In genomic region chr2:181813963-181814565, GRCh38 we compare ENCODE assay signal across 18 cellular contexts.
A peak's percentile ranks its signal among the peaks of the same experiment; 100 is the strongest.
DNase-seq lines count a peak whose midpoint lies in the region; ATAC-seq, FAIRE-seq and TF ChIP-seq lines count a peak whose summit lies in the region.
"Had no signal": no experiment of that assay in that cellular context is flagged by ENCODE, and none has a peak within 500 bp of the region (broad histone marks: within the 10 kb centered on the region; RNA-seq: fewer than 3 reads in every experiment).

No MANE protein-coding gene starts in this region.

- H3K4me1 ChIP-seq in astrocyte (ENCODE audit: insufficient read depth, low read length): peaks cover 29% of the 10 kb centered on the region
- no peaks in the 10 kb centered on the region for H3K4me1 ChIP-seq in CD8-positive, alpha-beta memory T cell (ENCODE audit: insufficient read depth, low read length)
- H3K4me1 ChIP-seq: uterus had no signal

- peaks cover 74% of the 10 kb centered on the region for H3K4me1 Mint-ChIP-seq in HFFc6 (ENCODE audit: low read depth)
- peaks cover 62% of the 10 kb centered on the region for H3K4me1 Mint-ChIP-seq in astrocyte (ENCODE audit: low read depth, unreplicated experiment)
- peaks cover 13 to 25% (median 21%) of the 10 kb centered on the region in 3 donors for H3K4me1 Mint-ChIP-seq in CD8-positive, alpha-beta memory T cell

- no peak overlapping the region for H2AFZ ChIP-seq in astrocyte (ENCODE audit: low read depth, low read length)

- H3K36me3 ChIP-seq in astrocyte (ENCODE audit: insufficient read depth, low read length): no peaks in the 10 kb centered on the region
- no peaks in the 10 kb centered on the region for H3K36me3 ChIP-seq in CD8-positive, alpha-beta memory T cell (ENCODE audit: insufficient read depth, low read length)
- H3K36me3 ChIP-seq: gastroesophageal sphincter, uterus had no signal

- no peak overlapping the region for H3K27ac ChIP-seq in AG04450 (ENCODE audit: low read depth, low read length)
- peak overlapping the region; percentile 57 for H3K27ac ChIP-seq in astrocyte (ENCODE audit: low read depth, low read length)
- H3K27ac ChIP-seq in CD8-positive, alpha-beta memory T cell (ENCODE audit: low read depth, low read length): no peak overlapping the region
- H3K27ac ChIP-seq: gastroesophageal sphincter, uterus had no signal

- H3K27ac Mint-ChIP-seq in HFFc6: peak overlapping the region; percentile 30
- H3K27ac Mint-ChIP-seq in astrocyte (ENCODE audit: unreplicated experiment): peak overlapping the region; percentile 93
- no peak overlapping the region for H3K27ac Mint-ChIP-seq in CD8-positive, alpha-beta memory T cell
- H3K27ac Mint-ChIP-seq: T-helper 1 cell treated with Interleukin-12 subunit alpha and Interleukin-12 subunit beta and Interleukin-4 antibody, amounts not matched to agents 30 μg/mL and 1 μg/mL, for 36 hours had no signal

- no peak for TF ChIP-seq CTCF in AG04450 (IDR thresholded peaks at IDR 0.05; ENCODE audit: low read depth, low read length)
- TF ChIP-seq CTCF in HFFc6 (IDR thresholded peaks at IDR 0.05): no peak
- no peak for TF ChIP-seq CTCF in astrocyte (IDR thresholded peaks at IDR 0.05; ENCODE audit: insufficient read depth, low read depth, low read length)
- TF ChIP-seq CTCF in GM10248 (IDR thresholded peaks at IDR 0.05; ENCODE audit: control extremely low read depth, extremely low read depth, low read depth, missing control alignments): no peak

- DNase-seq in AG04450 (ENCODE audit: low read depth, low spot score) (peak; percentile 56), HFFc6 (peak; percentile 49), astrocyte (ENCODE audit: low read depth) (peak; percentile 52), left colon (no peak), GM10248 (ENCODE audit: extremely low spot score) (no peak), SK-N-DZ (ENCODE audit: low spot score) (no peak)
- DNase-seq in CD8-positive, alpha-beta memory T cell: no peak
- DNase-seq: activated CD4-positive, alpha-beta T cell treated with anti-CD3 and anti-CD28 coated beads, Interleukin-2, amount 50 U/mL, for 48 hours; activated gamma-delta T cell treated with Interleukin-2 at 50 U/mL for 16 hours; C1 segment of cervical spinal cord; left cardiac atrium; NCI-H2029; stimulated activated CD4-positive, alpha-beta T cell treated with anti-CD3 and anti-CD28 coated beads, Interleukin-12 subunit alpha, Interleukin-12 subunit beta, amount 100 ng/mL, for 4 hours; uterus had no signal

- no peaks in the 10 kb centered on the region for H3K9me3 Mint-ChIP-seq in HFFc6
- H3K9me3 Mint-ChIP-seq in astrocyte (ENCODE audit: unreplicated experiment): no peaks in the 10 kb centered on the region
- H3K9me3 Mint-ChIP-seq in CD8-positive, alpha-beta memory T cell: no peaks in the 10 kb centered on the region
- H3K9me3 Mint-ChIP-seq: T-helper 1 cell treated with Interleukin-12 subunit alpha and Interleukin-12 subunit beta and Interleukin-4 antibody, amounts not matched to agents 30 μg/mL and 1 μg/mL, for 36 hours had no signal

- H3K4me3 ChIP-seq in AG04450 (ENCODE audit: low read depth, low read length) (no peak overlapping the region), astrocyte (ENCODE audit: insufficient read depth, low read depth, low read length) (no peak overlapping the region)
- H3K4me3 ChIP-seq in CD8-positive, alpha-beta memory T cell (ENCODE audit: low read length): no peak overlapping the region
- H3K4me3 ChIP-seq: gastroesophageal sphincter, uterus had no signal

- peaks cover 11% of the 10 kb centered on the region; the same call in 1 of the 2 replicates for H3K36me3 Mint-ChIP-seq in HFFc6 (ENCODE audit: low read depth)
- H3K36me3 Mint-ChIP-seq in astrocyte (ENCODE audit: low read depth, unreplicated experiment): no peaks in the 10 kb centered on the region
- H3K36me3 Mint-ChIP-seq in CD8-positive, alpha-beta memory T cell: no peaks in the 10 kb centered on the region

- H3K4me3 Mint-ChIP-seq in HFFc6: no peak overlapping the region
- H3K4me3 Mint-ChIP-seq in astrocyte (ENCODE audit: unreplicated experiment): no peak overlapping the region
- H3K4me3 Mint-ChIP-seq in CD8-positive, alpha-beta memory T cell: no peak overlapping the region
- H3K4me3 Mint-ChIP-seq: T-helper 1 cell treated with Interleukin-12 subunit alpha and Interleukin-12 subunit beta and Interleukin-4 antibody, amounts not matched to agents 30 μg/mL and 1 μg/mL, for 36 hours had no signal

- H3K27me3 ChIP-seq in AG04450 (ENCODE audit: control insufficient read depth, insufficient read depth, low read length): no peaks in the 10 kb centered on the region
- no peaks in the 10 kb centered on the region for H3K27me3 ChIP-seq in astrocyte (ENCODE audit: insufficient read depth, low read length)
- no peaks in the 10 kb centered on the region for H3K27me3 ChIP-seq in CD8-positive, alpha-beta memory T cell (ENCODE audit: insufficient read depth, low read length, poor library complexity, severe bottlenecking)
- H3K27me3 ChIP-seq: gastroesophageal sphincter, uterus had no signal

- POLR2A ChIA-PET in AG04450 (lab: Yijun Ruan, JAX): no interaction called here
- POLR2A ChIA-PET in GM10248 (lab: Yijun Ruan, JAX): no interaction called here
- POLR2A ChIA-PET in CD8-positive, alpha-beta memory T cell (lab: Charles Lee): no interaction called here

- intact Hi-C loops in left colon (cut with DNase I, micrococcal nuclease): no loop called here

- no peak overlapping the region for H3K4me2 ChIP-seq in astrocyte (ENCODE audit: low read length)

- CTCF ChIA-PET in AG04450 (lab: Charles Lee) (interaction anchor here (0.9 kb wide), 1 partner anchor 77 kb away, joined by 5 read pairs; the partner anchor contains the start of gene ITPRID2), GM10248 (lab: Yijun Ruan, JAX) (no interaction called here)
- CTCF ChIA-PET in CD8-positive, alpha-beta memory T cell (lab: Charles Lee): no interaction called here

- no peak overlapping the region for H3K9ac ChIP-seq in astrocyte (ENCODE audit: low read length)

- no peaks in the 10 kb centered on the region for H3K79me2 ChIP-seq in astrocyte (ENCODE audit: insufficient read depth, low read length)

- no peaks in the 10 kb centered on the region for H4K20me1 ChIP-seq in astrocyte (ENCODE audit: insufficient read depth, low read length)

- FAIRE-seq in astrocyte (lab: Jason Lieb, UNC): peak; percentile 67
- FAIRE-seq: colon had no signal

- ATAC-seq in left colon (peak; percentile 31), GM21367 (IDR thresholded peaks at IDR 0.05; ENCODE audit: unreplicated experiment) (no peak)
- ATAC-seq: gastroesophageal sphincter, left cardiac atrium had no signal

- H3K27me3 Mint-ChIP-seq in HFFc6 (ENCODE audit: insufficient read depth) (no peaks in the 10 kb centered on the region), astrocyte (ENCODE audit: low read depth, unreplicated experiment) (no peaks in the 10 kb centered on the region)
- peaks cover 2 to 10% of the 10 kb centered on the region in 2 donors for H3K27me3 Mint-ChIP-seq in CD8-positive, alpha-beta memory T cell

- H3K9me3 ChIP-seq in AG04450 (ENCODE audit: control insufficient read depth, insufficient read depth, low read length) (no peaks in the 10 kb centered on the region), astrocyte (ENCODE audit: insufficient read depth, low read depth, low read length) (no peaks in the 10 kb centered on the region)
- no peaks in the 10 kb centered on the region for H3K9me3 ChIP-seq in CD8-positive, alpha-beta memory T cell (ENCODE audit: low read length)
- H3K9me3 ChIP-seq: gastroesophageal sphincter, uterus had no signal

Comparison
In these comparisons a context has a peak if more than half of its experiments do, and no peak if none do; other contexts are left out.
1. DNase-seq: peak in AG04450 (single experiment), HFFc6 (single experiment) and astrocyte (single experiment); none in left colon (0 of 2), GM10248 (single experiment), CD8-positive, alpha-beta memory T cell (0 of 5) and SK-N-DZ (single experiment).
2. H3K27ac Mint-ChIP-seq: peak in HFFc6 (single experiment) and astrocyte (single experiment); none in CD8-positive, alpha-beta memory T cell (0 of 8).